Comparison of ENCODE assay signal across 8 cellular contexts in the genomic region with DNA sequence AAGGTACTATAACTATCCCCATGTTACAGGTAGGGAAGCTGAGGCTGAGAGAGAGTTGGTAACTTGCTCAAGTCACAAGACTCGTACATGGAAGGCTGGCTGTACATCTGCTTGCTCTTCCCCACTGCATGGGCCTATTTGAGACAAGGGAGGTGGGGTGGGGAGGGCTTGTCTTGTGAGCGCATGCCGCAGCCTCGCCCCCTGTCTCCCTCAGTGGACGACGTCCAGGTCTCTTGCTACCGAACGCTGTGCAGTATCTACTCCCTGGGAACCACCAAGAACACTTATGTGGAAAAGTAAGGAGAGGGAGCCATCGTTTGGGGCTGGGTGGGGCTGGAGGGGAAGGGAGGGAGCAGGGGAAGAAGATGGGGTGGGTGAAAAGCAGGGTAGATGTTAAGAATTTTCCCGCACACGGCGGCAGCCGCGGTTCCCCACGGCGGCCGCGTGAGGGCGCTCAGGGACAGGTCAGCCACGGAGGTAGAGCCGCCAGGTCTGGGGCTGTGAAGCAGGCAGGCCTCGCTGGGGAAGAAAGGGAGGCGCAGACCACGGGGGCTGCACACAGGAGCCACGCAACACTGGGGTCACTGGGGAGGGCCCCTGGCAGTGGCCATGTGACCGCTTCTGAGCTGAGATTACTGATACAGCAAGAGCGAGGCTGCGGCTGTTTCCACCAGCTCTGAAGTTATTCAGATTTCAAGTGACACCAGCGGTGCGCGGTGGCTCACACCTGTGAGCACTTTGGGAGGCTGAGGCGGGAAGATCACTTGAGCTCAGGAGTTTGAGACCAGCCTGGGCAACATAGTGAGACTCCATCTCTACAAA.
DNase-seq lines count a peak whose midpoint lies in the region; ATAC-seq, FAIRE-seq and TF ChIP-seq lines count a peak whose summit lies in the region.

No MANE protein-coding gene starts in this region.

- CTCF ChIA-PET in HCT116 (lab: Charles Lee): interaction anchor here (0.7 to 2.7 kb wide), 6 partner anchors 8 to 415 kb away, joined by 3 to 11 read pairs (median 6); a partner anchor contains a TSS
- CTCF ChIA-PET in endothelial cell of umbilical vein (lab: Charles Lee): interaction anchor here (0.7 to 7.3 kb wide), 9 partner anchors 8 to 523 kb away, joined by 3 to 43 read pairs (median 5); a partner anchor contains a TSS
- CTCF ChIA-PET in naive thymus-derived CD4-positive, alpha-beta T cell (lab: Charles Lee): interaction anchor here (0.5 to 2.3 kb wide), 12 partner anchors 16 to 497 kb away, joined by 3 to 25 read pairs (median 3); a partner anchor contains a TSS

- dilution Hi-C loops in endothelial cell of umbilical vein (cut with MboI; ENCODE audit: extremely low pct_ligation_motif_present, low sequenced_read_pairs): no loop called here

- H3K36me3 Mint-ChIP-seq in naive thymus-derived CD4-positive, alpha-beta T cell: no peaks in the 10 kb centered on the region

- POLR2A ChIA-PET in HCT116 (lab: Charles Lee) (no interaction called here), endothelial cell of umbilical vein (lab: Charles Lee) (no interaction called here)
- POLR2A ChIA-PET in naive thymus-derived CD4-positive, alpha-beta T cell (lab: Charles Lee): interaction anchor here (0.7 to 2.1 kb wide), 6 partner anchors 9 to 120 kb away, joined by 3 to 8 read pairs (median 4); a partner anchor contains a TSS

- no peak overlapping the region for H3K9ac ChIP-seq in HCT116 (ENCODE audit: low read length)
- no peak overlapping the region for H3K9ac ChIP-seq in endothelial cell of umbilical vein (replicated peaks; ENCODE audit: extremely low read depth, insufficient read depth, low read length)

- H3K4me3 Mint-ChIP-seq in naive thymus-derived CD4-positive, alpha-beta T cell: peak overlapping the region in 2 of 10 donors; percentile 16 to 45

- ATAC-seq in HCT116 (peak; percentile 97), HG03045 (IDR thresholded peaks at IDR 0.05; ENCODE audit: unreplicated experiment) (no peak)
- peak; percentile 95 for ATAC-seq in naive thymus-derived CD4-positive, alpha-beta T cell

- H3K4me3 ChIP-seq in HCT116 (replicated peaks in 1 of 2; ENCODE audit: low read depth in 1 of 2, low read length in 2 of 2) (no peak overlapping the region), endothelial cell of umbilical vein (replicated peaks in 1 of 3; ENCODE audit: insufficient read depth in 1 of 3, low read depth in 1 of 3, low read length in 3 of 3) (no peak overlapping the region)
- no peak overlapping the region for H3K4me3 ChIP-seq in naive thymus-derived CD4-positive, alpha-beta T cell (ENCODE audit: low read length)

- no peaks in the 10 kb centered on the region for H3K27me3 ChIP-seq in HCT116 (ENCODE audit: insufficient read depth, low read length)
- H3K27me3 ChIP-seq in endothelial cell of umbilical vein (ENCODE audit: control insufficient read depth in 2 of 2, insufficient read depth in 2 of 2, low read length in 2 of 2): no peaks in the 10 kb centered on the region
- no peaks in the 10 kb centered on the region for H3K27me3 ChIP-seq in naive thymus-derived CD4-positive, alpha-beta T cell (ENCODE audit: control insufficient read depth in 2 of 2, insufficient read depth in 2 of 2, low read length in 2 of 2)

- peak; percentile 71 for DNase-seq in CD1c-positive myeloid dendritic cell (ENCODE audit: extremely low spot score)
- peak; percentile 27 for DNase-seq in HCT116 (ENCODE audit: low read depth, low spot score)
- DNase-seq in NCI-H82 treated with DMSO at 0.1 percent for 48 hours (lab: John Stamatoyannopoulos, UW; ENCODE audit: unreplicated experiment): peak; percentile 6
- peak; percentile 13 for DNase-seq in activated CD8-positive, alpha-beta memory T cell treated with anti-CD3 and anti-CD28 coated beads, Interleukin-2, amount 50 U/mL, for 1 hour (ENCODE audit: extremely low read depth)
- DNase-seq in endothelial cell of umbilical vein (ENCODE audit: low read depth, low spot score): peak; percentile 52
- peak; percentile 47 to 84 (median 74) for DNase-seq in naive thymus-derived CD4-positive, alpha-beta T cell
- peak; percentile 34 to 46 for DNase-seq in stimulated activated CD8-positive, alpha-beta memory T cell treated with anti-CD3 and anti-CD28 coated beads, Interleukin-7, amount 100 ng/mL, for 4 hours (ENCODE audit: low read depth in 2 of 2)

- FAIRE-seq in endothelial cell of umbilical vein (lab: Jason Lieb, UNC): peak; percentile 76

- H3K27ac ChIP-seq in HCT116 (ENCODE audit: low read depth, low read length) (no peak overlapping the region), endothelial cell of umbilical vein (ENCODE audit: insufficient read depth, low read depth, low read length) (no peak overlapping the region)
- no peak overlapping the region for H3K27ac ChIP-seq in naive thymus-derived CD4-positive, alpha-beta T cell (ENCODE audit: low read depth, low read length)

- RAD21 ChIA-PET in HCT116 (lab: Charles Lee; ENCODE audit: low non-redundant PET in 1 of 2, low total read pairs in 2 of 2, uncharacterized antibody in 2 of 2, unreplicated experiment in 2 of 2): interaction anchor here in 1 of 2 experiments (0.7 kb wide), 1 partner anchor 278 kb away, joined by 3 read pairs; no protein-coding TSS in a partner anchor

- no peaks in the 10 kb centered on the region for H3K9me1 ChIP-seq in endothelial cell of umbilical vein (replicated peaks; ENCODE audit: control insufficient read depth, extremely low read depth, insufficient read depth, low read length)

- H3K9me3 ChIP-seq in HCT116 (ENCODE audit: control insufficient read depth in 1 of 2, insufficient read depth in 1 of 2, low read depth in 1 of 2, low read length in 2 of 2): no peaks in the 10 kb centered on the region
- H3K9me3 ChIP-seq in endothelial cell of umbilical vein (replicated peaks; ENCODE audit: control insufficient read depth, insufficient read depth, low read length): no peaks in the 10 kb centered on the region
- no peaks in the 10 kb centered on the region for H3K9me3 ChIP-seq in naive thymus-derived CD4-positive, alpha-beta T cell (ENCODE audit: control insufficient read depth in 2 of 3, low read length in 3 of 3)

- peak overlapping the region; percentile 28 for H2AFZ ChIP-seq in HCT116 (ENCODE audit: low read depth, low read length, poor library complexity, severe bottlenecking)
- peak overlapping the region; percentile 77 for H2AFZ ChIP-seq in endothelial cell of umbilical vein (ENCODE audit: low read depth, low read length)

- no peaks in the 10 kb centered on the region for H3K9me3 Mint-ChIP-seq in naive thymus-derived CD4-positive, alpha-beta T cell

- no peak for TF ChIP-seq POLR2A in HCT116 (IDR thresholded peaks at IDR 0.05; ENCODE audit: borderline replicate concordance, extremely low read depth, insufficient read depth, insufficient read length)
- no peak for TF ChIP-seq POLR2A in endothelial cell of umbilical vein (IDR thresholded peaks at IDR 0.05; ENCODE audit: low read depth, low read length)

- H3K79me2 ChIP-seq in HCT116 (ENCODE audit: insufficient read depth, low read length) (no peaks in the 10 kb centered on the region), endothelial cell of umbilical vein (ENCODE audit: control insufficient read depth, insufficient read depth, low read length) (no peaks in the 10 kb centered on the region)

- TF ChIP-seq RAD21 in HCT116 (IDR thresholded peaks at IDR 0.05; ENCODE audit: low read depth): peak; percentile 89

- H3K9me2 ChIP-seq in HCT116 (ENCODE audit: insufficient read depth): no peaks in the 10 kb centered on the region

- H4K20me1 ChIP-seq in HCT116 (ENCODE audit: insufficient read depth) (no peaks in the 10 kb centered on the region), endothelial cell of umbilical vein (replicated peaks; ENCODE audit: control insufficient read depth, extremely low read depth, insufficient read depth, low read length) (no peaks in the 10 kb centered on the region)

- H3K4me2 ChIP-seq in HCT116 (ENCODE audit: low read length): peak overlapping the region; percentile 32
- H3K4me2 ChIP-seq in endothelial cell of umbilical vein (ENCODE audit: insufficient read depth, low read length): no peak overlapping the region

- H3K27ac Mint-ChIP-seq in naive thymus-derived CD4-positive, alpha-beta T cell: peak overlapping the region in 3 of 9 donors; percentile 14 to 64 (median 60)

- peaks cover 6 to 30% (median 9%) of the 10 kb centered on the region in 7 donors for H3K4me1 Mint-ChIP-seq in naive thymus-derived CD4-positive, alpha-beta T cell

- H3K4me1 ChIP-seq in HCT116 (ENCODE audit: control insufficient read depth in 1 of 2, insufficient read depth in 2 of 2, low read length in 2 of 2) (peaks cover 2 to 9% of the 10 kb centered on the region in 2 experiments; a peak in 2 of 4 replicates), endothelial cell of umbilical vein (ENCODE audit: control insufficient read depth, extremely low read depth, insufficient read depth, low read length) (no peaks in the 10 kb centered on the region)
- peaks cover 0 to 10% of the 10 kb centered on the region in 2 donors for H3K4me1 ChIP-seq in naive thymus-derived CD4-positive, alpha-beta T cell (ENCODE audit: control insufficient read depth in 2 of 2, insufficient read depth in 2 of 2, low read length in 2 of 2)

- peaks cover 0 to 4% (median 4%) of the 10 kb centered on the region in 5 donors for H3K27me3 Mint-ChIP-seq in naive thymus-derived CD4-positive, alpha-beta T cell

- intact Hi-C loops in HCT116 (cut with micrococcal nuclease): loop anchor here (1.0 to 10.0 kb wide), 4 partner anchors 110 to 437 kb away; a partner anchor contains a TSS
- intact Hi-C loops in endothelial cell of umbilical vein (cut with micrococcal nuclease): loop anchor here (1.0 to 2.0 kb wide), 4 partner anchors 112 to 415 kb away; a partner anchor contains a TSS
- intact Hi-C loops in naive thymus-derived CD4-positive, alpha-beta T cell (cut with micrococcal nuclease): loop anchor here (1.0 to 10.0 kb wide), 9 partner anchors 23 to 437 kb away; a partner anchor contains a TSS

- BruUV-seq in HCT116 (replicated peaks; lab: Mats Ljungman, UMichigan) (no TSS peak), endothelial cell of umbilical vein (replicated peaks; lab: Mats Ljungman, UMichigan) (no TSS peak)

- TF ChIP-seq CTCF in HCT116 (IDR thresholded peaks at IDR 0.05 in 2 of 3, conservative IDR thresholded peaks at IDR 0.05 in 1 of 3; ENCODE audit: borderline replicate concordance in 1 of 3, insufficient read depth in 1 of 3, low read depth in 2 of 3, low read length in 2 of 3) (peak; percentile 74 to 91 (median 84)), endothelial cell of umbilical vein (IDR thresholded peaks at IDR 0.05; ENCODE audit: extremely low read depth in 1 of 2, insufficient read depth in 1 of 2, low read depth in 1 of 2, low read length in 2 of 2) (peak; percentile 72 to 95)

- H3K36me3 ChIP-seq in HCT116 (ENCODE audit: control insufficient read depth in 1 of 2, insufficient read depth in 2 of 2, low read length in 2 of 2): no peaks in the 10 kb centered on the region
- no peaks in the 10 kb centered on the region for H3K36me3 ChIP-seq in endothelial cell of umbilical vein (ENCODE audit: control insufficient read depth in 2 of 2, extremely low read depth in 1 of 2, insufficient read depth in 2 of 2, low read length in 2 of 2)
- H3K36me3 ChIP-seq in naive thymus-derived CD4-positive, alpha-beta T cell (ENCODE audit: control insufficient read depth in 2 of 3, insufficient read depth in 3 of 3, low read length in 3 of 3): no peaks in the 10 kb centered on the region

TF ChIP-seq in HCT116, 20 proteins besides CTCF, POLR2A, EP300 and RAD21 (continues in another document):
- no peak for TF ChIP-seq SRF (IDR thresholded peaks at IDR 0.05; ENCODE audit: low read depth)

Comparison
In these comparisons a context has a peak if more than half of its experiments do, and no peak if none do; other contexts are left out.
1. DNase-seq: peak in every context shown above with its lines; median percentile 74 in naive thymus-derived CD4-positive, alpha-beta T cell; 71 in CD1c-positive myeloid dendritic cell; 52 in endothelial cell of umbilical vein; 40 in stimulated activated CD8-positive, alpha-beta memory T cell treated with anti-CD3 and anti-CD28 coated beads, Interleukin-7, amount 100 ng/mL, for 4 hours; 27 in HCT116; 13 in activated CD8-positive, alpha-beta memory T cell treated with anti-CD3 and anti-CD28 coated beads, Interleukin-2, amount 50 U/mL, for 1 hour; 6 in NCI-H82 treated with DMSO at 0.1 percent for 48 hours.